18 cellular contexts compared by ENCODE assay signal in the genomic region with DNA sequence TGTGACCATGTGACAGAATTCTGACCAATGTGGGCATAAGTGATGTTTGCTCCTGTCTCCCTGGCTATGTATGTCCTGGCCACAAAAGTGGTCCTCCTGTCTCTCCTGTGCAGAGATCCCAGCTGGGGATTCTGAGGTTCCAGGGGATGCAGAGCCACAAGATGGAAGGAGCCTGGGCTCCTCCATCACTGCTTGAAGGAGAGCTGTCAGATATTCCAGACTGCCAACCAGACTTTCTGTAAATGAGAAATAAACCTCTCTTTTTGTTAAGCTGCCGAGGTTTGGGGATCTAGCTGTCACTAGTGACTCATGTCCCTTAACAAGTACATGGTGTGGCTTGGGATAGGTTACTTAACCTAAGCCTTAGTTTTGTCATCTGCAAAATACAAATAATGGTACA. TPM values are rescaled to one million over a fixed set of nuclear protein-coding genes. Genes with fewer than 3 reads are reported as not detected.
DNase-seq lines count a peak whose midpoint lies in the region; ATAC-seq and TF ChIP-seq lines count a peak whose summit lies in the region.
"Had no signal": no experiment of that assay in that cellular context is flagged by ENCODE, and none has a peak within 500 bp of the region (broad histone marks: within the 10 kb centered on the region; RNA-seq: fewer than 3 reads in every experiment).

No MANE protein-coding gene starts in this region.

- H3K27me3 Mint-ChIP-seq in endothelial cell (ENCODE audit: unreplicated experiment), result peaks cover 2% of the 10 kb centered on the region
- H3K27me3 Mint-ChIP-seq: CD4-positive, alpha-beta T cell; IgD-negative memory B cell had no signal

- DNase-seq in HEK293T (ENCODE audit: extremely low spot score) (no peak), endothelial cell (ENCODE audit: low spot score) (no peak), trophoblast cell (no peak), body of pancreas (no peak), NAMALWA (ENCODE audit: low spot score) (no peak), NCI-H2196 treated with DMSO at 0.1 percent for 48 hours (lab: John Stamatoyannopoulos, UW; ENCODE audit: unreplicated experiment) (no peak)
- DNase-seq in stimulated activated CD4-positive, alpha-beta T cell treated with anti-CD3 and anti-CD28 coated beads, Interleukin-12 subunit alpha, Interleukin-12 subunit beta, amount 100 ng/mL, for 4 hours, result no peak
- DNase-seq: AML-193; CD4-positive, alpha-beta T cell; DMS79 treated with DMSO at 0.1 percent for 48 hours; GF-D8; H9 had no signal

- H3K36me3 ChIP-seq in trophoblast cell (ENCODE audit: control insufficient read depth in 1 of 2, insufficient read depth in 2 of 2, low read length in 2 of 2) (peaks cover 0 to 5% of the 10 kb centered on the region in 2 experiments), body of pancreas (replicated peaks in 1 of 2; ENCODE audit: insufficient read depth in 1 of 2, low read depth in 2 of 2) (no peaks in the 10 kb centered on the region)

- no peak overlapping the region for H3K23ac ChIP-seq in trophoblast cell (ENCODE audit: low read length)

- no peak overlapping the region for H3K27ac Mint-ChIP-seq in endothelial cell (ENCODE audit: unreplicated experiment)
- H3K27ac Mint-ChIP-seq: CD4-positive, alpha-beta T cell; H9; IgD-negative memory B cell had no signal

- no peak overlapping the region for H3K4me3 ChIP-seq in trophoblast cell (ENCODE audit: low read depth, low read length)
- H3K4me3 ChIP-seq in body of pancreas, result no peak overlapping the region

- H4K12ac ChIP-seq in trophoblast cell (ENCODE audit: low read depth, low read length), result no peak overlapping the region

- H3K27ac ChIP-seq in trophoblast cell (ENCODE audit: low read depth, low read length) (no peak overlapping the region), body of pancreas (no peak overlapping the region)
- H3K27ac ChIP-seq: C4-2B, KMS-11 had no signal

- no peak for TF ChIP-seq CTCF in endothelial cell (IDR thresholded peaks at IDR 0.05; ENCODE audit: unreplicated experiment)
- TF ChIP-seq CTCF in body of pancreas (IDR thresholded peaks at IDR 0.05), result no peak

- peak overlapping the region; percentile 94 for H3K14ac ChIP-seq in trophoblast cell (ENCODE audit: low read length)

- peak overlapping the region; percentile 66 for H3K4ac ChIP-seq in trophoblast cell (ENCODE audit: low read depth, low read length)

- peak overlapping the region; percentile 99 for H2BK120ac ChIP-seq in trophoblast cell (ENCODE audit: insufficient read depth, low read length, poor library complexity)

- peaks cover 11% of the 10 kb centered on the region for H3K79me2 ChIP-seq in trophoblast cell (ENCODE audit: control insufficient read depth, insufficient read depth, low read length, poor library complexity)

- no CpG with 5 or more reads among the region's 1 CpG for WGBS in trophoblast cell (ENCODE audit: extremely low coverage, insufficient coverage, insufficient read length)
- 80 to 100% methylated on average over 1 of the region's 1 CpG for WGBS in body of pancreas, 2 donors

- intact Hi-C loops in body of pancreas (cut with DNase I), result no loop called here

- H4K91ac ChIP-seq in trophoblast cell (ENCODE audit: low read depth, low read length), result peak overlapping the region; percentile 99

- no peak overlapping the region for H3K9ac ChIP-seq in trophoblast cell (ENCODE audit: low read length)
- H3K9ac ChIP-seq: KMS-11 had no signal

- H4K8ac ChIP-seq in trophoblast cell (ENCODE audit: low read depth, low read length), result peak overlapping the region; percentile 47

- H3K36me3 Mint-ChIP-seq in endothelial cell (ENCODE audit: low read depth, unreplicated experiment), result peaks cover 4% of the 10 kb centered on the region

- peak overlapping the region; percentile 92 for H2BK5ac ChIP-seq in trophoblast cell (ENCODE audit: low read depth, low read length, poor library complexity)

- no peaks in the 10 kb centered on the region for H3K9me3 Mint-ChIP-seq in endothelial cell (ENCODE audit: unreplicated experiment)
- H3K9me3 Mint-ChIP-seq: CD4-positive, alpha-beta T cell had no signal

- H3K9me3 ChIP-seq in trophoblast cell (ENCODE audit: insufficient read depth, low read depth, low read length) (peaks cover 3% of the 10 kb centered on the region), body of pancreas (no peaks in the 10 kb centered on the region)

- no peak overlapping the region for H3K4me2 ChIP-seq in trophoblast cell (ENCODE audit: low read length)
- H3K4me2 ChIP-seq: KMS-11 had no signal

- ATAC-seq in body of pancreas, result no peak

- no peaks in the 10 kb centered on the region for H3K4me1 Mint-ChIP-seq in endothelial cell (ENCODE audit: unreplicated experiment)

- no peak for TF ChIP-seq RAD21 in Ishikawa (IDR thresholded peaks at IDR 0.05; ENCODE audit: low read depth)

- CTCF ChIA-PET in HEK293T (lab: Yijun Ruan, JAX), result interaction anchor here (1.3 kb wide), 1 partner anchor 179 kb away, joined by 3 read pairs; no protein-coding TSS in a partner anchor

- peaks cover 32 to 33% of the 10 kb centered on the region in 2 experiments for H3K4me1 ChIP-seq in trophoblast cell (ENCODE audit: control insufficient read depth in 1 of 2, insufficient read depth in 2 of 2, low read length in 2 of 2)
- peaks cover 22% of the 10 kb centered on the region for H3K4me1 ChIP-seq in body of pancreas

- H3K4me3 Mint-ChIP-seq in endothelial cell (ENCODE audit: unreplicated experiment), result peak overlapping the region; percentile 25
- H3K4me3 Mint-ChIP-seq: CD4-positive, alpha-beta T cell; IgD-negative memory B cell had no signal

- H3K18ac ChIP-seq in trophoblast cell (ENCODE audit: low read length), result peak overlapping the region; percentile 80

- peak overlapping the region; percentile 33 for H2AFZ ChIP-seq in trophoblast cell (ENCODE audit: insufficient read depth, low read length, poor library complexity)

- TF ChIP-seq POLR2A in body of pancreas (IDR thresholded peaks at IDR 0.05), result no peak

- peak overlapping the region; percentile 98 for H2AK5ac ChIP-seq in trophoblast cell (ENCODE audit: low read length)

- peaks cover 62% of the 10 kb centered on the region for H3K79me1 ChIP-seq in trophoblast cell (ENCODE audit: low read length)

- peak overlapping the region; percentile 99 for H2BK12ac ChIP-seq in trophoblast cell (ENCODE audit: low read length)

- POLR2A ChIA-PET in HEK293T (lab: Yijun Ruan, JAX), result no interaction called here

- H3K27me3 ChIP-seq in trophoblast cell (ENCODE audit: insufficient read depth, low read length) (no peaks in the 10 kb centered on the region), body of pancreas (no peaks in the 10 kb centered on the region)

- no peak for TF ChIP-seq EP300 in Ishikawa (IDR thresholded peaks at IDR 0.05; ENCODE audit: borderline replicate concordance)

TF ChIP-seq in HEK293T, 16 proteins besides CTCF, POLR2A, EP300 and RAD21:
- no peak for TF ChIP-seq SUZ12 (IDR thresholded peaks at IDR 0.05)
- TF ChIP-seq, protein P1, sequence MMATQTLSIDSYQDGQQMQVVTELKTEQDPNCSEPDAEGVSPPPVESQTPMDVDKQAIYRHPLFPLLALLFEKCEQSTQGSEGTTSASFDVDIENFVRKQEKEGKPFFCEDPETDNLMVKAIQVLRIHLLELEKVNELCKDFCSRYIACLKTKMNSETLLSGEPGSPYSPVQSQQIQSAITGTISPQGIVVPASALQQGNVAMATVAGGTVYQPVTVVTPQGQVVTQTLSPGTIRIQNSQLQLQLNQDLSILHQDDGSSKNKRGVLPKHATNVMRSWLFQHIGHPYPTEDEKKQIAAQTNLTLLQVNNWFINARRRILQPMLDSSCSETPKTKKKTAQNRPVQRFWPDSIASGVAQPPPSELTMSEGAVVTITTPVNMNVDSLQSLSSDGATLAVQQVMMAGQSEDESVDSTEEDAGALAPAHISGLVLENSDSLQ (IDR thresholded peaks at IDR 0.05), result peak; percentile 38; the same call in 1 of the 2 replicates

TF ChIP-seq in Ishikawa, 13 proteins besides CTCF, POLR2A, EP300 and RAD21:
- no peak for TF ChIP-seq FOXM1 (IDR thresholded peaks at IDR 0.05; ENCODE audit: borderline replicate concordance, low read depth)
- TF ChIP-seq, protein P2, sequence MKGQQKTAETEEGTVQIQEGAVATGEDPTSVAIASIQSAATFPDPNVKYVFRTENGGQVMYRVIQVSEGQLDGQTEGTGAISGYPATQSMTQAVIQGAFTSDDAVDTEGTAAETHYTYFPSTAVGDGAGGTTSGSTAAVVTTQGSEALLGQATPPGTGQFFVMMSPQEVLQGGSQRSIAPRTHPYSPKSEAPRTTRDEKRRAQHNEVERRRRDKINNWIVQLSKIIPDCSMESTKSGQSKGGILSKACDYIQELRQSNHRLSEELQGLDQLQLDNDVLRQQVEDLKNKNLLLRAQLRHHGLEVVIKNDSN (IDR thresholded peaks at IDR 0.05), result 0 out of 2 replicates have a peak, but pooled peaks have one; percentile 40

RNA-seq across cellular contexts. Expression of a gene that starts 21.9 kb away (rescaled TPM):
- total RNA-seq in endothelial cell (ENCODE audit: unreplicated experiment) (not detected), body of pancreas (not detected)
- 6.0 and 6.4 TPM in 2 replicates for polyA plus RNA-seq in trophoblast cell (2013)
- total RNA-seq: CD4-positive, alpha-beta T cell; H1; H9; HT1080 had no signal
- polyA plus RNA-seq: IgD-negative memory B cell had no signal
